20 cellular contexts compared by ENCODE assay signal in genomic region chr13:99941086-99941485, GRCh38. TPM values are rescaled to one million over a fixed set of nuclear protein-coding genes. Genes with fewer than 3 reads are reported as not detected.
"Had no signal": no experiment of that assay in that cellular context is flagged by ENCODE, and none has a peak within 500 bp of the region (broad histone marks: within the 10 kb centered on the region; RNA-seq: fewer than 3 reads in every experiment).

No MANE protein-coding gene starts in this region.

- H3K36me3 Mint-ChIP-seq: activated naive CD4-positive, alpha-beta T cell treated with anti-CD3 and anti-CD28 coated beads, Interleukin-2, amount 50 U/mL, for 72 hours; mesothelial cell of epicardium had no signal

- H3K4me1 Mint-ChIP-seq: activated CD4-positive, alpha-beta T cell treated with anti-CD3 and anti-CD28 coated beads, Interleukin-2, amount 10 ng/mL, durations not matched to agents 7 days and 5 days; activated T-helper 17 cell treated with anti-CD3 and anti-CD28 coated beads, Interleukin-2, amount 50 U/mL, for 72 hours; mesothelial cell of epicardium had no signal

- H3K9me3 Mint-ChIP-seq: activated CD4-positive, alpha-beta T cell treated with anti-CD3 and anti-CD28 coated beads, Interleukin-2, amount 10 ng/mL, durations not matched to agents 7 days and 5 days; activated naive CD4-positive, alpha-beta T cell treated with anti-CD3 and anti-CD28 coated beads, Interleukin-2, amount 50 U/mL, for 72 hours; activated T-helper 17 cell treated with anti-CD3 and anti-CD28 coated beads, Interleukin-2, amount 50 U/mL, for 72 hours; mesothelial cell of epicardium had no signal

- H3K27me3 ChIP-seq: pancreas had no signal

- H3K27ac Mint-ChIP-seq: activated CD4-positive, alpha-beta T cell treated with anti-CD3 and anti-CD28 coated beads, Interleukin-2, amount 10 ng/mL, durations not matched to agents 7 days and 5 days; activated naive CD4-positive, alpha-beta T cell treated with anti-CD3 and anti-CD28 coated beads, Interleukin-2, amount 50 U/mL, for 72 hours; activated T-helper 17 cell treated with anti-CD3 and anti-CD28 coated beads, Interleukin-2, amount 50 U/mL, for 72 hours; mesothelial cell of epicardium had no signal

- H3K27ac ChIP-seq: body of pancreas, epithelial cell of prostate, gastrocnemius medialis, pancreas, stomach, thoracic aorta had no signal

- H3K4me1 ChIP-seq: body of pancreas, gastrocnemius medialis, pancreas, stomach had no signal

- H3K4me3 ChIP-seq: body of pancreas, gastrocnemius medialis, pancreas, stomach, thoracic aorta had no signal

- H3K9me3 ChIP-seq: body of pancreas, gastrocnemius medialis, pancreas, stomach, thoracic aorta had no signal

- H3K36me3 ChIP-seq: gastrocnemius medialis, pancreas, stomach, thoracic aorta had no signal

- H3K4me3 Mint-ChIP-seq: activated CD4-positive, alpha-beta T cell treated with anti-CD3 and anti-CD28 coated beads, Interleukin-2, amount 10 ng/mL, durations not matched to agents 7 days and 5 days; activated T-helper 17 cell treated with anti-CD3 and anti-CD28 coated beads, Interleukin-2, amount 50 U/mL, for 72 hours; mesothelial cell of epicardium had no signal

- DNase-seq: activated CD4-positive, alpha-beta T cell treated with anti-CD3 and anti-CD28 coated beads, Interleukin-2, amount 10 ng/mL, durations not matched to agents 7 days and 5 days; activated CD4-positive, CD25-positive, alpha-beta regulatory T cell; activated T-cell treated with anti-CD3 and anti-CD28 coated beads for 4 hours; amniotic stem cell; central memory CD4-positive, alpha-beta T cell; cortex of kidney; effector memory CD4-positive, alpha-beta T cell; gastrocnemius medialis; left ventricle myocardium superior; pancreas; stomach had no signal

RNA-seq across cellular contexts. Expression of gene ZIC5, which starts 30.5 kb away (rescaled TPM):
- total RNA-seq: activated CD4-positive, alpha-beta T cell treated with anti-CD3 and anti-CD28 coated beads, Interleukin-2, amount 10 ng/mL, durations not matched to agents 7 days and 5 days; activated CD8-positive, alpha-beta memory T cell treated with anti-CD3 and anti-CD28 coated beads for 36 hours; activated naive CD4-positive, alpha-beta T cell treated with anti-CD3 and anti-CD28 coated beads, Interleukin-2, amount 50 U/mL, for 72 hours; body of pancreas; gastrocnemius medialis; left ventricle myocardium superior; mesothelial cell of epicardium; renal cortical epithelial cell; skeletal muscle tissue; stomach; thoracic aorta had no signal

RNA-seq across cellular contexts. Expression of gene ZIC2, which starts 40.5 kb away (rescaled TPM):
- total RNA-seq: activated CD4-positive, alpha-beta T cell treated with anti-CD3 and anti-CD28 coated beads, Interleukin-2, amount 10 ng/mL, durations not matched to agents 7 days and 5 days; activated CD8-positive, alpha-beta memory T cell treated with anti-CD3 and anti-CD28 coated beads for 36 hours; body of pancreas; gastrocnemius medialis; left ventricle myocardium superior; mesothelial cell of epicardium; renal cortical epithelial cell; skeletal muscle tissue; stomach; thoracic aorta had no signal
